Comparison of ENCODE assay signal across 18 cellular contexts in genomic region chrX:130246084-130246483, GRCh38.
"Had no signal": no experiment of that assay in that cellular context is flagged by ENCODE, and none has a peak within 500 bp of the region (broad histone marks: within the 10 kb centered on the region; RNA-seq: fewer than 3 reads in every experiment).

No MANE protein-coding gene starts in this region.

- H3K27ac ChIP-seq: breast epithelium had no signal

- DNase-seq: activated CD4-positive, alpha-beta T cell treated with anti-CD3 and anti-CD28 coated beads for 4 hours; activated CD8-positive, alpha-beta memory T cell treated with anti-CD3 and anti-CD28 coated beads, Interleukin-2, amount 50 U/mL, for 48 hours; activated CD8-positive, alpha-beta T cell treated with anti-CD3 and anti-CD28 coated beads, Interleukin-2, amount 10 ng/mL, durations not matched to agents 7 days and 5 days; activated naive CD4-positive, alpha-beta T cell; activated T-cell treated with anti-CD3 and anti-CD28 coated beads, Interleukin-2, amount 50 U/mL, for 1 hour; caudate nucleus; KG1; MG63; MV-4-11; NCI-H1105; NCI-H1436; NCI-H1694 treated with DMSO at 0.1 percent for 48 hours; NCI-H2029 treated with DMSO at 0.1 percent for 48 hours; NCI-H524; SHP77 had no signal

- H3K4me3 ChIP-seq: breast epithelium, MG63 had no signal

- H3K27me3 Mint-ChIP-seq: activated naive CD8-positive, alpha-beta T cell had no signal

- H3K36me3 ChIP-seq: breast epithelium, MG63 had no signal

- H3K9me3 ChIP-seq: breast epithelium, MG63 had no signal

- H3K4me1 ChIP-seq: breast epithelium had no signal

- H3K9me3 Mint-ChIP-seq: T-helper 1 cell treated with Interleukin-12 subunit alpha and Interleukin-12 subunit beta and Interleukin-4 antibody, amounts not matched to agents 30 μg/mL and 1 μg/mL, for 36 hours had no signal

- H3K4me3 Mint-ChIP-seq: activated CD8-positive, alpha-beta T cell treated with anti-CD3 and anti-CD28 coated beads, Interleukin-2, amount 10 ng/mL, durations not matched to agents 7 days and 5 days; activated naive CD8-positive, alpha-beta T cell; T-helper 1 cell treated with Interleukin-12 subunit alpha and Interleukin-12 subunit beta and Interleukin-4 antibody, amounts not matched to agents 30 μg/mL and 1 μg/mL, for 36 hours had no signal

- H3K27me3 ChIP-seq: MG63 had no signal

- H3K27ac Mint-ChIP-seq: activated CD8-positive, alpha-beta T cell treated with anti-CD3 and anti-CD28 coated beads, Interleukin-2, amount 10 ng/mL, durations not matched to agents 7 days and 5 days; activated naive CD8-positive, alpha-beta T cell; T-helper 1 cell treated with Interleukin-12 subunit alpha and Interleukin-12 subunit beta and Interleukin-4 antibody, amounts not matched to agents 30 μg/mL and 1 μg/mL, for 36 hours had no signal
